In genomic region chr16:81456523-81457325, GRCh38 we compare ENCODE assay signal across 1 cellular context.
TF ChIP-seq lines count a peak whose summit lies in the region.

No MANE protein-coding gene starts in this region.

TF ChIP-seq in HepG2, 621 proteins besides CTCF, POLR2A, EP300 and RAD21 (continued from another document and continues in another):
- TF ChIP-seq GMEB1 (CRISPR knock-in tag; IDR thresholded peaks at IDR 0.05; ENCODE audit: borderline replicate concordance) (peak; percentile 68; the same call in 1 of the 2 replicates), ZNF10 (CRISPR knock-in tag; IDR thresholded peaks at IDR 0.05; ENCODE audit: borderline replicate concordance, low read depth) (no peak), PRDM15 (CRISPR knock-in tag; IDR thresholded peaks at IDR 0.05) (no peak), NCOR1 (IDR thresholded peaks at IDR 0.05; ENCODE audit: borderline replicate concordance, low read length) (peak; percentile 98), NR2F2 (IDR thresholded peaks at IDR 0.05; ENCODE audit: borderline replicate concordance, low read depth) (peak; percentile 76; the same call in 1 of the 2 replicates), ZBTB3 (CRISPR knock-in tag; IDR thresholded peaks at IDR 0.05; ENCODE audit: borderline replicate concordance, low read depth) (no peak), ZKSCAN1 (IDR thresholded peaks at IDR 0.05; ENCODE audit: low read length) (no peak), RBFOX2 (IDR thresholded peaks at IDR 0.05; ENCODE audit: low read depth, low read length) (peak; percentile 70), HOXA5 (CRISPR knock-in tag; IDR thresholded peaks at IDR 0.05) (no peak), E2F5 (CRISPR knock-in tag; conservative IDR thresholded peaks at IDR 0.05) (no peak), KAT8 (CRISPR knock-in tag; IDR thresholded peaks at IDR 0.05) (peak; percentile 69), MEIS1 (CRISPR knock-in tag; IDR thresholded peaks at IDR 0.05; ENCODE audit: borderline replicate concordance) (peak; percentile 56; the same call in 1 of the 2 replicates), HOXD1 (CRISPR knock-in tag; IDR thresholded peaks at IDR 0.05) (peak; percentile 53), ZNF841 (CRISPR knock-in tag; IDR thresholded peaks at IDR 0.05; ENCODE audit: borderline replicate concordance) (no peak), ZC3H13 (CRISPR knock-in tag; IDR thresholded peaks at IDR 0.05) (0 out of 2 replicates have a peak, but pooled peaks have one; percentile 47), ZNF292 (CRISPR knock-in tag; IDR thresholded peaks at IDR 0.05; ENCODE audit: borderline replicate concordance, low read depth) (peak; percentile 95), NFE2L2 (IDR thresholded peaks at IDR 0.05; ENCODE audit: low read length) (no peak), ZC3H4 (CRISPR knock-in tag; IDR thresholded peaks at IDR 0.05; ENCODE audit: borderline replicate concordance) (no peak), TFAP4 (IDR thresholded peaks at IDR 0.05; ENCODE audit: borderline replicate concordance, low read depth) (peak; percentile 77; the same call in 1 of the 2 replicates), ZNF264 (CRISPR knock-in tag; IDR thresholded peaks at IDR 0.05) (no peak), SPEN (CRISPR knock-in tag; IDR thresholded peaks at IDR 0.05; ENCODE audit: low read depth) (peak; percentile 87; the same call in 1 of the 2 replicates), MYPOP (CRISPR knock-in tag; IDR thresholded peaks at IDR 0.05) (0 out of 2 replicates have a peak, but pooled peaks have one; percentile 48), NCOA5 (CRISPR knock-in tag; IDR thresholded peaks at IDR 0.05) (no peak), ZFP1 (CRISPR knock-in tag; IDR thresholded peaks at IDR 0.05) (0 out of 2 replicates have a peak, but pooled peaks have one; percentile 17), RFXAP (CRISPR knock-in tag; IDR thresholded peaks at IDR 0.05; ENCODE audit: borderline replicate concordance) (0 out of 2 replicates have a peak, but pooled peaks have one; percentile 41), ZBTB40 (IDR thresholded peaks at IDR 0.05) (no peak), ZBTB40 (CRISPR knock-in tag; IDR thresholded peaks at IDR 0.05) (peak; percentile 80; the same call in 1 of the 2 replicates), RARA (CRISPR knock-in tag; IDR thresholded peaks at IDR 0.05) (peak; percentile 98), FOXK1 (CRISPR knock-in tag; IDR thresholded peaks at IDR 0.05; ENCODE audit: borderline replicate concordance, low read depth) (peak; percentile 66; the same call in 1 of the 2 replicates), ZNF572 (CRISPR knock-in tag; IDR thresholded peaks at IDR 0.05) (peak; percentile 62; the same call in 1 of the 2 replicates), ZNF687 (CRISPR knock-in tag; IDR thresholded peaks at IDR 0.05) (peak; percentile 96), GLI4 (CRISPR knock-in tag; IDR thresholded peaks at IDR 0.05; ENCODE audit: borderline replicate concordance) (peak; percentile 62; the same call in 1 of the 2 replicates), SKI (IDR thresholded peaks at IDR 0.05; ENCODE audit: partially characterized antibody) (peak; percentile 99), ZNF34 (CRISPR knock-in tag; IDR thresholded peaks at IDR 0.05; ENCODE audit: borderline replicate concordance) (no peak), ZFP36 (IDR thresholded peaks at IDR 0.05; ENCODE audit: borderline replicate concordance, low read depth, low read length, partially characterized antibody) (no peak), HNRNPLL (IDR thresholded peaks at IDR 0.05; ENCODE audit: low read depth, low read length, poor library complexity, severe bottlenecking) (peak; percentile 55), PHF21A (CRISPR knock-in tag; IDR thresholded peaks at IDR 0.05) (peak; percentile 97), FIP1L1 (IDR thresholded peaks at IDR 0.05; ENCODE audit: borderline replicate concordance, insufficient read depth, low read depth, low read length) (no peak), MATR3 (CRISPR knock-in tag; IDR thresholded peaks at IDR 0.05) (no peak), THAP11 (CRISPR knock-in tag; IDR thresholded peaks at IDR 0.05) (peak; percentile 64)
